ENCODE assay signal across 14 cellular contexts in the genomic region with DNA sequence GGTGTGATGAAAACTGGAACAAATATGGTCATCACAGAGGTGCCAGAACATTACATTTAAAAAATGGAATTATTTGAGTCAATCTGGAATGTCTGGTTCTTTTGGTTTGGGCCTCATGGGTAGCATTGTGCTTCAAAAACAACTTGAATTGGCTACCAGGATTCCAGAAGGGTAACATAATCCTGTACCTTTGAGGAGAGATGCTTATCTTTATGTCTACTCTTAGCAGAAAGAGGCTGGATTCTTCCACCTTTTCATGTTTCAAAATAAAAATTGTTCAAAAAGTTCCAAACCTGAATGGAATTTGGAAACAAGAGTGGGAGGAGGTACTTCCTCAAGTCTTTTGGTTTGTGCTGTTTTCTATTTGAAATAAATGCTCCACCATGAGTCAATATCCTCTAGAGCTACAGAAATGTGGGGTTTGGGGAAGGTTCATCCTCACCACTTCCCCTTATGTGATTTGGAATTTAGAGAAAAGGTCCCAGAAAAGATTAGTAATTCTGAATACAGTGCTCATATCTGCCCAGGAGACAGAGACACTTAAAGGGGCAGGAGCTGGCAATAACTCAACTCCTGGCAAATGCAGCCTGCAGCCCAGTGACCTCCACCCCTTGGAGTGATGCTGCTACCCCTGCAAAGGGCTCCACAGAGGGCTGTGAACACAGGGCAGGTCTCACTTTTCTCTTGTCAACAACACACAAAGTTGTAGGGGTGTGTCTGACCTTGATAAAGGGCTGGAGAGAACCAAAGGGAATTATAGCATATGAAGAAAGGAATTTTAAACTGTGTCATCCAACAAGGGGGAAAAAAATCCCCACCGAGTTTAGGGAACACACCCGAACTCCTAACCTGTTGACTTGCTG.
DNase-seq lines count a peak whose midpoint lies in the region; ATAC-seq, FAIRE-seq and TF ChIP-seq lines count a peak whose summit lies in the region.
"Had no signal": no experiment of that assay in that cellular context is flagged by ENCODE, and none has a peak within 500 bp of the region (broad histone marks: within the 10 kb centered on the region; RNA-seq: fewer than 3 reads in every experiment).

No MANE protein-coding gene starts in this region.

- H3K4me3 ChIP-seq in astrocyte (ENCODE audit: insufficient read depth, low read depth, low read length) (no peak overlapping the region), lower lobe of right lung (no peak overlapping the region), suprapubic skin (no peak overlapping the region), stomach (no peak overlapping the region), gastrocnemius medialis (no peak overlapping the region)

- in situ Hi-C loops in KBM-7 (cut with MboI; ENCODE audit: low pct_unique_long_range_greater_than_20kb, low sequenced_read_pairs) = no loop called here
- in situ Hi-C loops in gastrocnemius medialis (cut with MboI; ENCODE audit: low sequenced_read_pairs in 4 of 4) = loop anchor here in 1 of 4 donors (25.0 kb wide), 1 partner anchor 229 kb away; no protein-coding TSS in a partner anchor

- no peaks in the 10 kb centered on the region for H4K20me1 ChIP-seq in astrocyte (ENCODE audit: insufficient read depth, low read length)

- no peaks in the 10 kb centered on the region for H3K36me3 ChIP-seq in astrocyte (ENCODE audit: insufficient read depth, low read length)
- no peaks in the 10 kb centered on the region for H3K36me3 ChIP-seq in lower lobe of right lung
- no peaks in the 10 kb centered on the region for H3K36me3 ChIP-seq in suprapubic skin
- no peaks in the 10 kb centered on the region for H3K36me3 ChIP-seq in stomach
- no peaks in the 10 kb centered on the region for H3K36me3 ChIP-seq in gastrocnemius medialis

- H3K27ac Mint-ChIP-seq in astrocyte (ENCODE audit: unreplicated experiment) = peak overlapping the region; percentile 81
- H3K27ac Mint-ChIP-seq: activated CD4-positive, alpha-beta T cell treated with anti-CD3 and anti-CD28 coated beads, Interleukin-2, amount 10 ng/mL, durations not matched to agents 7 days and 5 days; IgD-negative memory B cell; nephron progenitor cell had no signal

- DNase-seq in AG08395 (ENCODE audit: low spot score) = peak; percentile 46
- peak; percentile 52 for DNase-seq in KBM-7
- peak; percentile 72 for DNase-seq in astrocyte (ENCODE audit: low read depth)
- no peak for DNase-seq in lower lobe of right lung
- no peak for DNase-seq in DMS79 (lab: John Stamatoyannopoulos, UW)
- no peak for DNase-seq in suprapubic skin (ENCODE audit: low spot score in 2 of 2)
- no peak for DNase-seq in stomach
- no peak for DNase-seq in gastrocnemius medialis
- DNase-seq: activated CD4-positive, alpha-beta T cell treated with anti-CD3 and anti-CD28 coated beads, Interleukin-2, amount 10 ng/mL, durations not matched to agents 7 days and 5 days; activated effector memory CD4-positive, alpha-beta T cell treated with anti-CD3 and anti-CD28 coated beads, Interleukin-2, amount 50 U/mL, for 16 hours; NCI-H1930; nephron progenitor cell; T-helper 1 cell had no signal

- H3K9me3 ChIP-seq in astrocyte (ENCODE audit: insufficient read depth, low read depth, low read length) (no peaks in the 10 kb centered on the region), lower lobe of right lung (no peaks in the 10 kb centered on the region), suprapubic skin (no peaks in the 10 kb centered on the region), stomach (no peaks in the 10 kb centered on the region), gastrocnemius medialis (no peaks in the 10 kb centered on the region)

- WGBS in suprapubic skin = 61% methylated on average over 2 of the region's 2 CpGs
- WGBS in stomach, 5 donors = 66 to 81% (median 74%) methylated on average over 2 of the region's 2 CpGs

- no peak overlapping the region for H3K4me3 Mint-ChIP-seq in astrocyte (ENCODE audit: unreplicated experiment)
- H3K4me3 Mint-ChIP-seq: activated CD4-positive, alpha-beta T cell treated with anti-CD3 and anti-CD28 coated beads, Interleukin-2, amount 10 ng/mL, durations not matched to agents 7 days and 5 days; IgD-negative memory B cell; nephron progenitor cell had no signal

- H3K9ac ChIP-seq in astrocyte (ENCODE audit: low read length) = peak overlapping the region; percentile 9

- TF ChIP-seq EP300 in suprapubic skin (IDR thresholded peaks at IDR 0.05) = no peak
- TF ChIP-seq EP300 in stomach (IDR thresholded peaks at IDR 0.05) = no peak

- peaks cover 14% of the 10 kb centered on the region for H3K4me1 ChIP-seq in astrocyte (ENCODE audit: insufficient read depth, low read length)
- peaks cover 17% of the 10 kb centered on the region for H3K4me1 ChIP-seq in lower lobe of right lung
- H3K4me1 ChIP-seq in suprapubic skin = peaks cover 7% of the 10 kb centered on the region
- peaks cover 0 to 16% (median 1%) of the 10 kb centered on the region in 4 donors for H3K4me1 ChIP-seq in stomach
- no peaks in the 10 kb centered on the region for H3K4me1 ChIP-seq in gastrocnemius medialis

- ATAC-seq in lower lobe of right lung = peak; percentile 62 to 72
- no peak for ATAC-seq in gastrocnemius medialis

- TF ChIP-seq POLR2A in suprapubic skin (IDR thresholded peaks at IDR 0.05) (no peak), stomach (IDR thresholded peaks at IDR 0.05) (no peak), gastrocnemius medialis (IDR thresholded peaks at IDR 0.05) (no peak)

- no peak for TF ChIP-seq CTCF in astrocyte (IDR thresholded peaks at IDR 0.05; ENCODE audit: insufficient read depth, low read depth, low read length)
- TF ChIP-seq CTCF in lower lobe of right lung (IDR thresholded peaks at IDR 0.05) = no peak
- TF ChIP-seq CTCF in suprapubic skin (IDR thresholded peaks at IDR 0.05) = no peak
- TF ChIP-seq CTCF in stomach (IDR thresholded peaks at IDR 0.05) = no peak
- TF ChIP-seq CTCF in gastrocnemius medialis (IDR thresholded peaks at IDR 0.05 in 4 of 5, conservative IDR thresholded peaks at IDR 0.05 in 1 of 5) = no peak

- peak overlapping the region; percentile 31 for H2AFZ ChIP-seq in astrocyte (ENCODE audit: low read depth, low read length)

- no peaks in the 10 kb centered on the region for H3K27me3 ChIP-seq in astrocyte (ENCODE audit: insufficient read depth, low read length)
- H3K27me3 ChIP-seq in lower lobe of right lung (ENCODE audit: low read depth) = no peaks in the 10 kb centered on the region
- H3K27me3 ChIP-seq in suprapubic skin = no peaks in the 10 kb centered on the region
- H3K27me3 ChIP-seq in stomach = no peaks in the 10 kb centered on the region
- no peaks in the 10 kb centered on the region for H3K27me3 ChIP-seq in gastrocnemius medialis

- intact Hi-C loops in lower lobe of right lung (cut with DNase I) = no loop called here
- intact Hi-C loops in stomach (cut with DNase I; ENCODE audit: low total_unique reads) = no loop called here
- intact Hi-C loops in gastrocnemius medialis (cut with DNase I; ENCODE audit: low total_unique reads) = no loop called here

- H3K4me1 Mint-ChIP-seq in astrocyte (ENCODE audit: low read depth, unreplicated experiment) = peaks cover 37% of the 10 kb centered on the region

- no peaks in the 10 kb centered on the region for H3K79me2 ChIP-seq in astrocyte (ENCODE audit: insufficient read depth, low read length)

- H3K9me3 Mint-ChIP-seq in astrocyte (ENCODE audit: unreplicated experiment) = peaks cover 4% of the 10 kb centered on the region
- H3K9me3 Mint-ChIP-seq: activated CD4-positive, alpha-beta T cell treated with anti-CD3 and anti-CD28 coated beads, Interleukin-2, amount 10 ng/mL, durations not matched to agents 7 days and 5 days; IgD-negative memory B cell; nephron progenitor cell had no signal

- H3K27me3 Mint-ChIP-seq in astrocyte (ENCODE audit: low read depth, unreplicated experiment) = no peaks in the 10 kb centered on the region
- H3K27me3 Mint-ChIP-seq: activated CD4-positive, alpha-beta T cell treated with anti-CD3 and anti-CD28 coated beads, Interleukin-2, amount 10 ng/mL, durations not matched to agents 7 days and 5 days; IgD-negative memory B cell had no signal

- peak; percentile 39 for FAIRE-seq in astrocyte (lab: Jason Lieb, UNC)

- peak overlapping the region; percentile 9 for H3K4me2 ChIP-seq in astrocyte (ENCODE audit: low read length)

- H3K27ac ChIP-seq in astrocyte (ENCODE audit: low read depth, low read length) (peak overlapping the region; percentile 68), lower lobe of right lung (no peak overlapping the region), suprapubic skin (no peak overlapping the region), stomach (no peak overlapping the region), gastrocnemius medialis (no peak overlapping the region)

- H3K36me3 Mint-ChIP-seq in astrocyte (ENCODE audit: low read depth, unreplicated experiment) = no peaks in the 10 kb centered on the region

Comparison
In these comparisons a context has a peak if more than half of its experiments do, and no peak if none do; other contexts are left out.
1. DNase-seq: peak in AG08395 (single experiment), KBM-7 (single experiment) and astrocyte (single experiment); none in lower lobe of right lung (single experiment), DMS79 (single experiment), suprapubic skin (0 of 2), stomach (single experiment) and gastrocnemius medialis (0 of 2).
2. ATAC-seq: peak in lower lobe of right lung (2 of 2); none in gastrocnemius medialis (0 of 2).